ENCODE assay signal across 1 cellular context in the genomic region with DNA sequence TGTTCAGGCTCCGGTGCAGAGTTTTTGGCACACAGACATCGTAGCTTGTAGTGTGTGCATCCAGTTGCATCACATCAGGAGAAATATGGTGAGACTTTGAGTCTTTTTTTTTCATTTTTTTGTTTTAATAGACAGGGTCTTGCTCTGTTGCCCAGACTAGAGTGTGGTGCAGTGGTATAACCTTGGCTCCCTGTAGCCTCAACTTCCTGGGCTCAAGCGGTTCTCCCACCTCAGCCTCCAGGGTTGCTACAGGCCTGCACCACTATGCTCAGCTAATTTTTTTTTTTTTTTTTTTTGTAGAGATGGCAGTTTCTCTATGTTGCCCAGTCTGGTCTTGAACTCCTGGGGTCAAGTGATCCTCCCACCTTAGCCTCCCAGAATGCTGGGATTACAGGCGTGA.
TF ChIP-seq lines count a peak whose summit lies in the region.

No MANE protein-coding gene starts in this region.

TF ChIP-seq in IMR-90, 13 proteins besides CTCF, POLR2A, EP300 and RAD21 (continued from another document):
- TF ChIP-seq SMC3 (IDR thresholded peaks at IDR 0.05; ENCODE audit: low read depth, low read length) (no peak), FOS (IDR thresholded peaks at IDR 0.05; ENCODE audit: low read depth, low read length) (no peak), RFX5 (IDR thresholded peaks at IDR 0.05; ENCODE audit: low read depth, low read length) (no peak), MXI1 (IDR thresholded peaks at IDR 0.05; ENCODE audit: borderline replicate concordance, low read depth, low read length) (no peak), CHD1 (IDR thresholded peaks at IDR 0.05; ENCODE audit: low read depth, low read length) (no peak)
- TF ChIP-seq, protein P1, sequence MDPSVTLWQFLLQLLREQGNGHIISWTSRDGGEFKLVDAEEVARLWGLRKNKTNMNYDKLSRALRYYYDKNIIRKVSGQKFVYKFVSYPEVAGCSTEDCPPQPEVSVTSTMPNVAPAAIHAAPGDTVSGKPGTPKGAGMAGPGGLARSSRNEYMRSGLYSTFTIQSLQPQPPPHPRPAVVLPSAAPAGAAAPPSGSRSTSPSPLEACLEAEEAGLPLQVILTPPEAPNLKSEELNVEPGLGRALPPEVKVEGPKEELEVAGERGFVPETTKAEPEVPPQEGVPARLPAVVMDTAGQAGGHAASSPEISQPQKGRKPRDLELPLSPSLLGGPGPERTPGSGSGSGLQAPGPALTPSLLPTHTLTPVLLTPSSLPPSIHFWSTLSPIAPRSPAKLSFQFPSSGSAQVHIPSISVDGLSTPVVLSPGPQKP (IDR thresholded peaks at IDR 0.05; ENCODE audit: borderline replicate concordance, low read depth, low read length), result no peak
